23 cellular contexts compared by ENCODE assay signal in genomic region chr1:168187180-168187579, GRCh38. TPM values are rescaled to one million over a fixed set of nuclear protein-coding genes. Genes with fewer than 3 reads are reported as not detected.
DNase-seq lines count a peak whose midpoint lies in the region; ATAC-seq and TF ChIP-seq lines count a peak whose summit lies in the region.
"Had no signal": no experiment of that assay in that cellular context is flagged by ENCODE, and none has a peak within 500 bp of the region (broad histone marks: within the 10 kb centered on the region; RNA-seq: fewer than 3 reads in every experiment).

No MANE protein-coding gene starts in this region.

- in situ Hi-C loops in gastrocnemius medialis (cut with MboI; ENCODE audit: low sequenced_read_pairs in 4 of 4), result no loop called here

- peak overlapping the region; percentile 27 for H3K27ac Mint-ChIP-seq in activated T-cell treated with anti-CD3 and anti-CD28 coated beads, Interleukin-2, amount 50 U/mL, for 72 hours
- peak overlapping the region; percentile 2 for H3K27ac Mint-ChIP-seq in T-helper 17 cell
- no peak overlapping the region for H3K27ac Mint-ChIP-seq in activated CD4-positive, alpha-beta T cell treated with anti-CD3 and anti-CD28 coated beads, Interleukin-2, amount 10 ng/mL, durations not matched to agents 24 days and 14 days
- H3K27ac Mint-ChIP-seq: CD4-positive, CD25-positive, alpha-beta regulatory T cell; T-helper 1 cell treated with Interleukin-12 subunit alpha and Interleukin-12 subunit beta and Interleukin-4 antibody, amounts not matched to agents 30 μg/mL and 1 μg/mL, for 36 hours had no signal

- peaks cover 4 to 11% of the 10 kb centered on the region in 2 donors for H3K36me3 Mint-ChIP-seq in activated T-cell treated with anti-CD3 and anti-CD28 coated beads, Interleukin-2, amount 50 U/mL, for 72 hours (ENCODE audit: insufficient read depth in 2 of 2)
- no peaks in the 10 kb centered on the region for H3K36me3 Mint-ChIP-seq in T-helper 17 cell (ENCODE audit: low read depth)
- peaks cover 50% of the 10 kb centered on the region for H3K36me3 Mint-ChIP-seq in activated CD4-positive, alpha-beta T cell treated with anti-CD3 and anti-CD28 coated beads, Interleukin-2, amount 10 ng/mL, durations not matched to agents 24 days and 14 days (ENCODE audit: low read depth)

- H3K4me3 ChIP-seq in gastrocnemius medialis, result no peak overlapping the region
- H3K4me3 ChIP-seq: BLaER1, PC-9 had no signal

- no peak for TF ChIP-seq CTCF in gastrocnemius medialis (IDR thresholded peaks at IDR 0.05 in 4 of 5, conservative IDR thresholded peaks at IDR 0.05 in 1 of 5)

- no peak overlapping the region for H3K4me3 Mint-ChIP-seq in activated T-cell treated with anti-CD3 and anti-CD28 coated beads, Interleukin-2, amount 50 U/mL, for 72 hours
- no peak overlapping the region for H3K4me3 Mint-ChIP-seq in T-helper 17 cell
- H3K4me3 Mint-ChIP-seq in activated CD4-positive, alpha-beta T cell treated with anti-CD3 and anti-CD28 coated beads, Interleukin-2, amount 10 ng/mL, durations not matched to agents 24 days and 14 days, result no peak overlapping the region
- H3K4me3 Mint-ChIP-seq: CD4-positive, CD25-positive, alpha-beta regulatory T cell; IgD-negative memory B cell; T-helper 1 cell treated with Interleukin-12 subunit alpha and Interleukin-12 subunit beta and Interleukin-4 antibody, amounts not matched to agents 30 μg/mL and 1 μg/mL, for 36 hours had no signal

- no peaks in the 10 kb centered on the region for H3K9me3 Mint-ChIP-seq in activated T-cell treated with anti-CD3 and anti-CD28 coated beads, Interleukin-2, amount 50 U/mL, for 72 hours
- H3K9me3 Mint-ChIP-seq in activated CD4-positive, alpha-beta T cell treated with anti-CD3 and anti-CD28 coated beads, Interleukin-2, amount 10 ng/mL, durations not matched to agents 24 days and 14 days, result no peaks in the 10 kb centered on the region
- H3K9me3 Mint-ChIP-seq: CD4-positive, CD25-positive, alpha-beta regulatory T cell; IgD-negative memory B cell; T-helper 1 cell treated with Interleukin-12 subunit alpha and Interleukin-12 subunit beta and Interleukin-4 antibody, amounts not matched to agents 30 μg/mL and 1 μg/mL, for 36 hours had no signal

- H3K9me3 ChIP-seq in T-helper 17 cell (ENCODE audit: control insufficient read depth, low read length, poor library complexity, severe bottlenecking) (no peaks in the 10 kb centered on the region), gastrocnemius medialis (no peaks in the 10 kb centered on the region)
- H3K9me3 ChIP-seq: BLaER1, SK-N-SH had no signal

- no peak for ATAC-seq in activated T-cell treated with anti-CD3 and anti-CD28 coated beads, Interleukin-2, amount 50 U/mL, for 72 hours (replicated peaks in 1 of 2)
- ATAC-seq in T-helper 17 cell, result no peak
- no peak for ATAC-seq in gastrocnemius medialis

- no peaks in the 10 kb centered on the region for H3K4me1 ChIP-seq in gastrocnemius medialis
- H3K4me1 ChIP-seq: BLaER1 had no signal

- no peaks in the 10 kb centered on the region for H3K27me3 ChIP-seq in gastrocnemius medialis
- H3K27me3 ChIP-seq: BLaER1 had no signal

- H3K27me3 Mint-ChIP-seq in activated T-cell treated with anti-CD3 and anti-CD28 coated beads, Interleukin-2, amount 50 U/mL, for 72 hours (ENCODE audit: low read depth), result no peaks in the 10 kb centered on the region
- no peaks in the 10 kb centered on the region for H3K27me3 Mint-ChIP-seq in T-helper 17 cell
- no peaks in the 10 kb centered on the region for H3K27me3 Mint-ChIP-seq in activated CD4-positive, alpha-beta T cell treated with anti-CD3 and anti-CD28 coated beads, Interleukin-2, amount 10 ng/mL, durations not matched to agents 24 days and 14 days
- H3K27me3 Mint-ChIP-seq: CD4-positive, CD25-positive, alpha-beta regulatory T cell; IgD-negative memory B cell had no signal

- H3K4me1 Mint-ChIP-seq in activated T-cell treated with anti-CD3 and anti-CD28 coated beads, Interleukin-2, amount 50 U/mL, for 72 hours (ENCODE audit: low read depth), result peaks cover 8% of the 10 kb centered on the region
- peaks cover 3% of the 10 kb centered on the region for H3K4me1 Mint-ChIP-seq in T-helper 17 cell
- peaks cover 14% of the 10 kb centered on the region for H3K4me1 Mint-ChIP-seq in activated CD4-positive, alpha-beta T cell treated with anti-CD3 and anti-CD28 coated beads, Interleukin-2, amount 10 ng/mL, durations not matched to agents 24 days and 14 days

- peaks cover 0 to 44% of the 10 kb centered on the region in 2 donors for H3K36me3 ChIP-seq in gastrocnemius medialis

- H3K27ac ChIP-seq in gastrocnemius medialis, result no peak overlapping the region
- H3K27ac ChIP-seq: BLaER1, HL-60, KMS-11, PC-9 had no signal

- intact Hi-C loops in activated CD4-positive, alpha-beta T cell treated with anti-CD3 and anti-CD28 coated beads, Interleukin-2, amount 10 ng/mL, durations not matched to agents 24 days and 14 days (cut with micrococcal nuclease), result no loop called here
- intact Hi-C loops in gastrocnemius medialis (cut with DNase I; ENCODE audit: low total_unique reads), result no loop called here

- no peak for DNase-seq in activated T-cell treated with anti-CD3 and anti-CD28 coated beads, Interleukin-2, amount 50 U/mL, for 72 hours
- no peak for DNase-seq in activated T-cell treated with anti-CD3 and anti-CD28 coated beads, Interleukin-2, amount 50 U/mL, for 48 hours
- DNase-seq in DMS53 treated with DMSO at 0.1 percent for 48 hours (lab: John Stamatoyannopoulos, UW; ENCODE audit: unreplicated experiment) (peak; percentile 48), NCI-H69 (lab: John Stamatoyannopoulos, UW) (peak; percentile 21), T-helper 17 cell (no peak), occipital lobe (lab: John Stamatoyannopoulos, UW) (no peak), gastrocnemius medialis (no peak)
- DNase-seq in activated CD4-positive, alpha-beta T cell treated with anti-CD3 and anti-CD28 coated beads, Interleukin-2, amount 10 ng/mL, durations not matched to agents 24 days and 14 days, result no peak
- DNase-seq: CD4-positive, CD25-positive, alpha-beta regulatory T cell; HCEC 1CT; NCI-H1048; NCI-H1436 treated with DMSO at 0.1 percent for 48 hours; NCI-H2029; NCI-H446 treated with DMSO at 0.1 percent for 48 hours; PC-9; Right ventricle myocardium superior; SK-N-SH; SW 1271 had no signal

- TF ChIP-seq POLR2A in gastrocnemius medialis (IDR thresholded peaks at IDR 0.05), result no peak

RNA-seq across cellular contexts. Expression of gene TIPRL, which starts 8.4 kb away (rescaled TPM):
- total RNA-seq in activated T-cell treated with anti-CD3 and anti-CD28 coated beads, Interleukin-2, amount 50 U/mL, for 72 hours, result 10 to 100 TPM; 67.5 to 68.3 TPM
- total RNA-seq in T-helper 17 cell (10 to 100 TPM; 17.5 to 22.6 TPM), occipital lobe (101 TPM), gastrocnemius medialis (10 to 100 TPM; 23.2 to 35.1 (median 27.1) TPM)
- total RNA-seq in activated CD4-positive, alpha-beta T cell treated with anti-CD3 and anti-CD28 coated beads, Interleukin-2, amount 10 ng/mL, durations not matched to agents 24 days and 14 days, result 46.8 and 49.2 TPM in 2 replicates

RNA-seq across cellular contexts. Expression of gene SFT2D2, which starts 38.6 kb away (rescaled TPM):
- 10 to 100 TPM; 62.7 to 66.9 TPM for total RNA-seq in activated T-cell treated with anti-CD3 and anti-CD28 coated beads, Interleukin-2, amount 50 U/mL, for 72 hours
- 10 to 100 TPM; 62.9 to 63.9 TPM for total RNA-seq in T-helper 17 cell
- total RNA-seq in occipital lobe, result 34.2 TPM
- total RNA-seq in activated CD4-positive, alpha-beta T cell treated with anti-CD3 and anti-CD28 coated beads, Interleukin-2, amount 10 ng/mL, durations not matched to agents 24 days and 14 days, result 64.3 and 65.7 TPM in 2 replicates
- total RNA-seq in gastrocnemius medialis, result 10 to 100 TPM; 10.2 to 15.8 (median 11.7) TPM

RNA-seq across cellular contexts. Expression of gene GPR161, which starts 50.5 kb away (rescaled TPM):
- 1 to 10 TPM; 1.4 to 4.5 TPM for total RNA-seq in activated T-cell treated with anti-CD3 and anti-CD28 coated beads, Interleukin-2, amount 50 U/mL, for 72 hours
- total RNA-seq in T-helper 17 cell (under 1 TPM; 0.02 to 0.13 TPM), occipital lobe (93.4 TPM), gastrocnemius medialis (1 to 10 TPM in 1 of 4 donors, under 1 TPM in 3; 0.31 to 1.0 (median 0.86) TPM)
- total RNA-seq in activated CD4-positive, alpha-beta T cell treated with anti-CD3 and anti-CD28 coated beads, Interleukin-2, amount 10 ng/mL, durations not matched to agents 24 days and 14 days, result 0.51 and 0.85 TPM in 2 replicates
- total RNA-seq: CD4-positive, CD25-positive, alpha-beta regulatory T cell had no signal

Comparison
In these comparisons a context has a peak if more than half of its experiments do, and no peak if none do; other contexts are left out.
1. DNase-seq: peak in DMS53 treated with DMSO at 0.1 percent for 48 hours (single experiment) and NCI-H69 (single experiment); none in activated T-cell treated with anti-CD3 and anti-CD28 coated beads, Interleukin-2, amount 50 U/mL, for 72 hours (0 of 2), activated T-cell treated with anti-CD3 and anti-CD28 coated beads, Interleukin-2, amount 50 U/mL, for 48 hours (0 of 2), T-helper 17 cell (0 of 3), occipital lobe (single experiment), activated CD4-positive, alpha-beta T cell treated with anti-CD3 and anti-CD28 coated beads, Interleukin-2, amount 10 ng/mL, durations not matched to agents 24 days and 14 days (single experiment) and gastrocnemius medialis (0 of 2).
2. RNA of gene GPR161, which starts 50.5 kb away (total RNA-seq): 93.4 TPM in occipital lobe (single experiment); 1.4 to 4.5 TPM in activated T-cell treated with anti-CD3 and anti-CD28 coated beads, Interleukin-2, amount 50 U/mL, for 72 hours, 0.31 to 1.0 TPM in gastrocnemius medialis, 0.51 to 0.85 TPM in activated CD4-positive, alpha-beta T cell treated with anti-CD3 and anti-CD28 coated beads, Interleukin-2, amount 10 ng/mL, durations not matched to agents 24 days and 14 days and 0.02 to 0.13 TPM in T-helper 17 cell; every median in the first group is over 10 times any median in the second.